30 cellular contexts compared by ENCODE assay signal in genomic region chr11:1735271-1735670, GRCh38. TPM values are rescaled to one million over a fixed set of nuclear protein-coding genes. Genes with fewer than 3 reads are reported as not detected.
DNase-seq lines count a peak whose midpoint lies in the region; ATAC-seq, FAIRE-seq and TF ChIP-seq lines count a peak whose summit lies in the region.
"Had no signal": no experiment of that assay in that cellular context is flagged by ENCODE, and none has a peak within 500 bp of the region (broad histone marks: within the 10 kb centered on the region; RNA-seq: fewer than 3 reads in every experiment).

No MANE protein-coding gene starts in this region.

- no peaks in the 10 kb centered on the region for H3K79me1 ChIP-seq in neuronal stem cell (ENCODE audit: low read depth, low read length)

- H3K27ac ChIP-seq in BLaER1 = no peak overlapping the region
- no peak overlapping the region for H3K27ac ChIP-seq in BLaER1 treated with 17β-estradiol and CSF1 and Interleukin-3, amounts not matched to agents 10 nM and 100 nM
- no peak overlapping the region for H3K27ac ChIP-seq in neuronal stem cell (replicated peaks; ENCODE audit: low read length)
- H3K27ac ChIP-seq in HepG2 (ENCODE audit: extremely low read length, insufficient read depth, low read length) = no peak overlapping the region
- no peak overlapping the region for H3K27ac ChIP-seq in WERI-Rb-1

- POLR2A ChIA-PET in HepG2 (lab: Yijun Ruan, JAX) = no interaction called here

- H3K4me2 ChIP-seq in BLaER1 = peak overlapping the region; percentile 74
- peak overlapping the region in 9 of 11 experiments; percentile 81 to 96 (median 91); a peak in 16 of 22 replicates for H3K4me2 ChIP-seq in BLaER1 treated with 17β-estradiol and CSF1 and Interleukin-3, amounts not matched to agents 10 nM and 100 nM
- H3K4me2 ChIP-seq in neuronal stem cell (ENCODE audit: insufficient read depth, low read length, poor library complexity, severe bottlenecking) = no peak overlapping the region
- no peak overlapping the region for H3K4me2 ChIP-seq in HepG2 (ENCODE audit: low read depth, low read length)

- no peak overlapping the region for H3K4me3 ChIP-seq in BLaER1
- H3K4me3 ChIP-seq in BLaER1 treated with 17β-estradiol and CSF1 and Interleukin-3, amounts not matched to agents 10 nM and 100 nM = no peak overlapping the region
- no peak overlapping the region for H3K4me3 ChIP-seq in neuronal stem cell (ENCODE audit: low read length in 2 of 2)
- H3K4me3 ChIP-seq in HepG2 (replicated peaks in 1 of 3; ENCODE audit: insufficient read depth in 1 of 3, low read depth in 2 of 3, low read length in 3 of 3) = no peak overlapping the region
- no peak overlapping the region for H3K4me3 ChIP-seq in WERI-Rb-1 (ENCODE audit: low read depth, low read length)

- H3K4me1 ChIP-seq in BLaER1 (peaks cover 51% of the 10 kb centered on the region), neuronal stem cell (ENCODE audit: control insufficient read depth in 2 of 2, insufficient read depth in 1 of 2, low read depth in 1 of 2, low read length in 2 of 2) (peaks cover 0 to 4% of the 10 kb centered on the region in 2 donors), HepG2 (ENCODE audit: insufficient read depth, low read length) (no peaks in the 10 kb centered on the region)
- peaks cover 34 to 51% (median 50%) of the 10 kb centered on the region in 10 experiments for H3K4me1 ChIP-seq in BLaER1 treated with 17β-estradiol and CSF1 and Interleukin-3, amounts not matched to agents 10 nM and 100 nM

- H3K4me1 Mint-ChIP-seq in nephron progenitor cell = peaks cover 10% of the 10 kb centered on the region

- H3K9ac ChIP-seq in BLaER1 = no peak overlapping the region
- no peak overlapping the region for H3K9ac ChIP-seq in BLaER1 treated with 17β-estradiol and CSF1 and Interleukin-3, amounts not matched to agents 10 nM and 100 nM
- H3K9ac ChIP-seq in neuronal stem cell (ENCODE audit: low read depth, low read length, poor library complexity) = no peak overlapping the region
- no peak overlapping the region for H3K9ac ChIP-seq in HepG2 (ENCODE audit: insufficient read depth, low read depth, low read length)

- H3K9me3 Mint-ChIP-seq in nephron progenitor cell = peaks cover 30% of the 10 kb centered on the region

- H3K9me3 ChIP-seq in BLaER1 (peaks cover 32% of the 10 kb centered on the region), neuronal stem cell (replicated peaks in 1 of 2; ENCODE audit: control insufficient read depth in 2 of 2, insufficient read depth in 1 of 2, low read depth in 1 of 2, low read length in 2 of 2) (peaks cover 0 to 10% of the 10 kb centered on the region in 2 donors), HepG2 (ENCODE audit: low read length) (peaks cover 13% of the 10 kb centered on the region), WERI-Rb-1 (ENCODE audit: severe bottlenecking) (peaks cover 13% of the 10 kb centered on the region)
- peaks cover 22 to 36% (median 29%) of the 10 kb centered on the region in 11 experiments for H3K9me3 ChIP-seq in BLaER1 treated with 17β-estradiol and CSF1 and Interleukin-3, amounts not matched to agents 10 nM and 100 nM (replicated peaks in 1 of 11)

- no peak overlapping the region for H2BK15ac ChIP-seq in neuronal stem cell (ENCODE audit: low read length)

- ATAC-seq in HG03159 (IDR thresholded peaks at IDR 0.05; ENCODE audit: unreplicated experiment) = no peak
- ATAC-seq in HepG2 = no peak
- ATAC-seq: HCT116 had no signal

- TF ChIP-seq RAD21 in HepG2 (CRISPR knock-in tag; IDR thresholded peaks at IDR 0.05) = no peak

- H3K14ac ChIP-seq in neuronal stem cell (ENCODE audit: low read length) = no peak overlapping the region

- no peak overlapping the region for H4K8ac ChIP-seq in neuronal stem cell (ENCODE audit: low read depth, low read length)

- TF ChIP-seq EP300 in HepG2 (IDR thresholded peaks at IDR 0.05; ENCODE audit: low read depth in 2 of 2, low read length in 2 of 2) (no peak), HepG2 (CRISPR knock-in tag; IDR thresholded peaks at IDR 0.05; ENCODE audit: borderline replicate concordance) (no peak)

- DNase-seq in cerebellar cortex (ENCODE audit: low spot score) (peak; percentile 53), neuronal stem cell (ENCODE audit: low spot score) (no peak), nephron progenitor cell (no peak), HepG2 (ENCODE audit: low spot score) (no peak), WERI-Rb-1 (no peak)
- DNase-seq: CD8-positive, alpha-beta memory T cell; DMS 273 treated with DMSO at 0.1 percent for 48 hours; DMS79 treated with DMSO at 0.1 percent for 48 hours; Karpas-422; MV-4-11; NCI-H1105; NCI-H1436 treated with DMSO at 0.1 percent for 48 hours; NCI-H1930; NCI-H2107; NCI-H446 treated with DMSO at 0.1 percent for 48 hours; NCI-H526; NCI-H82; RPMI8226; SHP77 treated with DMSO at 0.1 percent for 48 hours had no signal

- H3K27ac Mint-ChIP-seq in nephron progenitor cell = no peak overlapping the region
- H3K27ac Mint-ChIP-seq: CD14-positive monocyte had no signal

- H3K4me3 Mint-ChIP-seq in nephron progenitor cell = no peak overlapping the region
- H3K4me3 Mint-ChIP-seq: CD8-positive, alpha-beta memory T cell had no signal

- no peak overlapping the region for H2AK5ac ChIP-seq in neuronal stem cell (ENCODE audit: low read depth, low read length)

- CTCF ChIA-PET in HepG2 (lab: Yijun Ruan, JAX; ENCODE audit: low intra/inter-chr PET ratio, low total read pairs) = no interaction called here

- peak overlapping the region; percentile 25 for H3K23ac ChIP-seq in neuronal stem cell (ENCODE audit: low read depth, low read length, poor library complexity)

- H3K27me3 ChIP-seq in BLaER1 (no peaks in the 10 kb centered on the region), neuronal stem cell (ENCODE audit: control insufficient read depth in 3 of 3, insufficient read depth in 3 of 3, low read depth in 1 of 3, low read length in 3 of 3) (peaks cover 0 to 30% (median 6%) of the 10 kb centered on the region in 3 experiments), HepG2 (ENCODE audit: control insufficient read depth in 1 of 2, insufficient read depth in 2 of 2, low read length in 2 of 2) (peaks cover 0 to 65% of the 10 kb centered on the region in 2 experiments; a peak in 4 of 5 replicates), WERI-Rb-1 (ENCODE audit: insufficient read depth, low read depth, severe bottlenecking) (peaks cover 88% of the 10 kb centered on the region)
- 0 out of 22 replicates have a peak, but pooled peaks cover 0 to 5% (median 0%) of the 10 kb centered on the region in 11 experiments for H3K27me3 ChIP-seq in BLaER1 treated with 17β-estradiol and CSF1 and Interleukin-3, amounts not matched to agents 10 nM and 100 nM

- in situ Hi-C loops in HepG2 (cut with HindIII; ENCODE audit: extremely low pct_ligation_motif_present, low pct_unique_long_range_greater_than_20kb) = no loop called here

- H2BK5ac ChIP-seq in neuronal stem cell (ENCODE audit: low read length) = no peak overlapping the region

- no peak for FAIRE-seq in HepG2 (lab: Jason Lieb, UNC)
- FAIRE-seq: GM12892, GM19239 had no signal

- H3K36me3 ChIP-seq in BLaER1 = no peaks in the 10 kb centered on the region
- no peaks in the 10 kb centered on the region for H3K36me3 ChIP-seq in BLaER1 treated with 17β-estradiol and CSF1 and Interleukin-3, amounts not matched to agents 10 nM and 100 nM
- H3K36me3 ChIP-seq in neuronal stem cell (replicated peaks in 1 of 2; ENCODE audit: control insufficient read depth in 2 of 2, insufficient read depth in 2 of 2, low read length in 2 of 2) = no peaks in the 10 kb centered on the region
- H3K36me3 ChIP-seq in HepG2 (replicated peaks in 1 of 2; ENCODE audit: control insufficient read depth in 1 of 2, insufficient read depth in 2 of 2, low read length in 2 of 2) = no peaks in the 10 kb centered on the region
- no peaks in the 10 kb centered on the region for H3K36me3 ChIP-seq in WERI-Rb-1

- H2BK12ac ChIP-seq in neuronal stem cell (ENCODE audit: low read length) = no peak overlapping the region

- H3K4ac ChIP-seq in neuronal stem cell (ENCODE audit: low read length) = no peak overlapping the region

- no CpG with 5 or more reads among the region's 16 CpGs for whole genome bisulfite sequencing in neuronal stem cell (ENCODE audit: extremely low coverage in 2 of 2, insufficient read length in 2 of 2, insufficient replicate concordance in 1 of 2), 2 donors
- WGBS in HepG2 (ENCODE audit: low lambda C conversion rate) = 29% methylated on average over 15 of the region's 16 CpGs

- H3K18ac ChIP-seq in neuronal stem cell (ENCODE audit: low read length) = peak overlapping the region; percentile 16

- peaks cover 65% of the 10 kb centered on the region for H3K27me3 Mint-ChIP-seq in nephron progenitor cell (ENCODE audit: low read depth, poor library complexity)

- H4K91ac ChIP-seq in neuronal stem cell (ENCODE audit: low read depth, low read length, poor library complexity) = no peak overlapping the region

- BruUV-seq in HepG2 (replicated peaks; lab: Mats Ljungman, UMichigan) = no TSS peak

- H4K20me1 ChIP-seq in BLaER1 (no peaks in the 10 kb centered on the region), HepG2 (ENCODE audit: insufficient read depth, low read length) (no peaks in the 10 kb centered on the region)
- no peaks in the 10 kb centered on the region; a peak in 1 of 22 replicates for H4K20me1 ChIP-seq in BLaER1 treated with 17β-estradiol and CSF1 and Interleukin-3, amounts not matched to agents 10 nM and 100 nM

- TF ChIP-seq CTCF in nephron progenitor cell (IDR thresholded peaks at IDR 0.05) (no peak), HepG2 (CRISPR knock-in tag; IDR thresholded peaks at IDR 0.05) (no peak), WERI-Rb-1 (IDR thresholded peaks at IDR 0.05; ENCODE audit: low read depth, low read length) (no peak)

- TF ChIP-seq POLR2A in HepG2 (IDR thresholded peaks at IDR 0.05; ENCODE audit: insufficient read depth in 1 of 2, low read depth in 2 of 2, low read length in 2 of 2) = no peak

- H3K79me2 ChIP-seq in HepG2 (ENCODE audit: insufficient read depth, low read length) = no peaks in the 10 kb centered on the region

- intact Hi-C loops in HepG2 (cut with micrococcal nuclease; ENCODE audit: unreplicated experiment) = no loop called here

- H3K36me3 Mint-ChIP-seq in nephron progenitor cell (ENCODE audit: low read depth) = peaks cover 7% of the 10 kb centered on the region

- no peak overlapping the region for H2BK120ac ChIP-seq in neuronal stem cell (ENCODE audit: low read depth, low read length)

- H2AFZ ChIP-seq in neuronal stem cell (ENCODE audit: low read length) = no peak overlapping the region
- H2AFZ ChIP-seq in HepG2 (ENCODE audit: low read length) = no peak overlapping the region

RNA-seq across cellular contexts. Expression of gene IFITM10, which starts 15.1 kb away (rescaled TPM):
- polyA plus RNA-seq in neuronal stem cell (2013, experiment 1 of 2) = 0.40 TPM
- polyA plus RNA-seq in neuronal stem cell (2013, experiment 2 of 2) = 0.39 TPM
- total RNA-seq in HepG2 (2016; rRNA removed; fragmentation: Illumina TruSeq; extraction: Trizol) = 0.09 TPM in 1 of 2 replicates, not detected in the other
- not detected in 2 replicates for total RNA-seq in HepG2 (2016; cell fraction: cytosol; rRNA removed; fragmentation: Illumina TruSeq; extraction: Trizol; ENCODE audit: low read depth)
- not detected in 2 replicates for total RNA-seq in HepG2 (2016; cell fraction: insoluble cytoplasmic fraction; rRNA removed; fragmentation: Illumina TruSeq; extraction: Trizol)
- total RNA-seq in HepG2 (2016; cell fraction: membrane; rRNA removed; fragmentation: Illumina TruSeq; extraction: Trizol) = not detected in 2 replicates
- total RNA-seq in HepG2 (2016; cell fraction: nucleus; rRNA removed; fragmentation: Illumina TruSeq; extraction: Trizol) = not detected in 2 replicates
- polyA plus RNA-seq in HepG2 (2011; rRNA removed) = 0.13 and 0.22 TPM in 2 replicates
- 0.08 and 0.11 TPM in 2 replicates for polyA plus RNA-seq in HepG2 (2011; cell fraction: cytosol; rRNA removed)
- 1.8 and 2.5 TPM in 2 replicates for polyA plus RNA-seq in HepG2 (2011; cell fraction: nucleus; rRNA removed)
- 0.47 and 1.3 TPM in 2 replicates for polyA plus RNA-seq in HepG2 (2012)
- polyA plus RNA-seq in HepG2 (2016; cell fraction: cytosol; fragmentation: Illumina TruSeq; extraction: Trizol; ENCODE audit: low read depth) = not detected in 2 replicates
- polyA plus RNA-seq in HepG2 (2016; cell fraction: insoluble cytoplasmic fraction; fragmentation: Illumina TruSeq; extraction: Trizol; ENCODE audit: low read depth) = not detected in 2 replicates
- not detected in 2 replicates for polyA plus RNA-seq in HepG2 (2016; cell fraction: membrane; fragmentation: Illumina TruSeq; extraction: Trizol; ENCODE audit: low read depth)
- not detected in 2 replicates for polyA plus RNA-seq in HepG2 (2016; cell fraction: nucleus; fragmentation: Illumina TruSeq; extraction: Trizol; ENCODE audit: insufficient read depth, low read depth)
- 0.28 and 0.44 TPM in 2 replicates for polyA minus RNA-seq in HepG2 (2011; rRNA and poly(A)+ RNA removed; ENCODE audit: low replicate concordance)
- not detected in 2 replicates for polyA minus RNA-seq in HepG2 (2011; cell fraction: cytosol; rRNA and poly(A)+ RNA removed)
- 1.0 and 1.6 TPM in 2 replicates for polyA minus RNA-seq in HepG2 (2011; cell fraction: nucleus; rRNA and poly(A)+ RNA removed)
- total RNA-seq: A673 had no signal
- polyA plus RNA-seq: CD14-positive monocyte had no signal

RNA-seq across cellular contexts. Expression of gene CTSD, which starts 28.5 kb away (rescaled TPM):
- polyA plus RNA-seq in neuronal stem cell (2013, experiment 1 of 2) = 48.8 TPM
- polyA plus RNA-seq in neuronal stem cell (2013, experiment 2 of 2) = 46.1 TPM
- 41.6 and 143 TPM in 2 replicates for total RNA-seq in HepG2 (2016; rRNA removed; fragmentation: Illumina TruSeq; extraction: Trizol)
- 27.5 and 30.2 TPM in 2 replicates for total RNA-seq in HepG2 (2016; cell fraction: cytosol; rRNA removed; fragmentation: Illumina TruSeq; extraction: Trizol; ENCODE audit: low read depth)
- 34.4 and 150 TPM in 2 replicates for total RNA-seq in HepG2 (2016; cell fraction: insoluble cytoplasmic fraction; rRNA removed; fragmentation: Illumina TruSeq; extraction: Trizol)
- 48.5 and 49.5 TPM in 2 replicates for total RNA-seq in HepG2 (2016; cell fraction: membrane; rRNA removed; fragmentation: Illumina TruSeq; extraction: Trizol)
- total RNA-seq in HepG2 (2016; cell fraction: nucleus; rRNA removed; fragmentation: Illumina TruSeq; extraction: Trizol) = 148 and 175 TPM in 2 replicates
- polyA plus RNA-seq in HepG2 (2011; rRNA removed) = 230 and 408 TPM in 2 replicates
- 243 and 281 TPM in 2 replicates for polyA plus RNA-seq in HepG2 (2011; cell fraction: cytosol; rRNA removed)
- polyA plus RNA-seq in HepG2 (2011; cell fraction: nucleus; rRNA removed) = 384 and 418 TPM in 2 replicates
- 353 and 402 TPM in 2 replicates for polyA plus RNA-seq in HepG2 (2012)
- 52.6 and 53.6 TPM in 2 replicates for polyA plus RNA-seq in HepG2 (2016; cell fraction: cytosol; fragmentation: Illumina TruSeq; extraction: Trizol; ENCODE audit: low read depth)
- 67.0 and 91.4 TPM in 2 replicates for polyA plus RNA-seq in HepG2 (2016; cell fraction: insoluble cytoplasmic fraction; fragmentation: Illumina TruSeq; extraction: Trizol; ENCODE audit: low read depth)
- polyA plus RNA-seq in HepG2 (2016; cell fraction: membrane; fragmentation: Illumina TruSeq; extraction: Trizol; ENCODE audit: low read depth) = 63.0 and 71.7 TPM in 2 replicates
- polyA plus RNA-seq in HepG2 (2016; cell fraction: nucleus; fragmentation: Illumina TruSeq; extraction: Trizol; ENCODE audit: insufficient read depth, low read depth) = 389 and 405 TPM in 2 replicates
- polyA minus RNA-seq in HepG2 (2011; rRNA and poly(A)+ RNA removed; ENCODE audit: low replicate concordance) = 165 and 658 TPM in 2 replicates
- polyA minus RNA-seq in HepG2 (2011; cell fraction: cytosol; rRNA and poly(A)+ RNA removed) = 233 and 311 TPM in 2 replicates
- polyA minus RNA-seq in HepG2 (2011; cell fraction: nucleus; rRNA and poly(A)+ RNA removed) = 60.6 and 93.4 TPM in 2 replicates

RNA-seq across cellular contexts. Expression of gene KRTAP5-6, which starts 38.3 kb away (rescaled TPM):
- polyA plus RNA-seq in neuronal stem cell (2013, experiment 1 of 2) = not detected
- polyA plus RNA-seq in neuronal stem cell (2013, experiment 2 of 2) = not detected
- not detected in 2 replicates for total RNA-seq in HepG2 (2016; rRNA removed; fragmentation: Illumina TruSeq; extraction: Trizol)
- total RNA-seq in HepG2 (2016; cell fraction: cytosol; rRNA removed; fragmentation: Illumina TruSeq; extraction: Trizol; ENCODE audit: low read depth) = not detected in 2 replicates
- not detected in 2 replicates for total RNA-seq in HepG2 (2016; cell fraction: insoluble cytoplasmic fraction; rRNA removed; fragmentation: Illumina TruSeq; extraction: Trizol)
- total RNA-seq in HepG2 (2016; cell fraction: membrane; rRNA removed; fragmentation: Illumina TruSeq; extraction: Trizol) = not detected in 2 replicates
- total RNA-seq in HepG2 (2016; cell fraction: nucleus; rRNA removed; fragmentation: Illumina TruSeq; extraction: Trizol) = not detected in 2 replicates
- not detected in 2 replicates for polyA plus RNA-seq in HepG2 (2011; rRNA removed)
- polyA plus RNA-seq in HepG2 (2011; cell fraction: cytosol; rRNA removed) = 0.15 TPM in 1 of 2 replicates, not detected in the other
- 0.35 and 0.43 TPM in 2 replicates for polyA plus RNA-seq in HepG2 (2011; cell fraction: nucleus; rRNA removed)
- polyA plus RNA-seq in HepG2 (2012) = not detected in 2 replicates
- polyA plus RNA-seq in HepG2 (2016; cell fraction: cytosol; fragmentation: Illumina TruSeq; extraction: Trizol; ENCODE audit: low read depth) = not detected in 2 replicates
- not detected in 2 replicates for polyA plus RNA-seq in HepG2 (2016; cell fraction: insoluble cytoplasmic fraction; fragmentation: Illumina TruSeq; extraction: Trizol; ENCODE audit: low read depth)
- polyA plus RNA-seq in HepG2 (2016; cell fraction: membrane; fragmentation: Illumina TruSeq; extraction: Trizol; ENCODE audit: low read depth) = not detected in 2 replicates
- polyA plus RNA-seq in HepG2 (2016; cell fraction: nucleus; fragmentation: Illumina TruSeq; extraction: Trizol; ENCODE audit: insufficient read depth, low read depth) = not detected in 2 replicates
- polyA minus RNA-seq in HepG2 (2011; rRNA and poly(A)+ RNA removed; ENCODE audit: low replicate concordance) = not detected in 2 replicates
- polyA minus RNA-seq in HepG2 (2011; cell fraction: cytosol; rRNA and poly(A)+ RNA removed) = not detected in 2 replicates
- polyA minus RNA-seq in HepG2 (2011; cell fraction: nucleus; rRNA and poly(A)+ RNA removed) = not detected in 2 replicates
- total RNA-seq: A673; CD8-positive, alpha-beta memory T cell; H4; HT-29; MCF 10A had no signal
- polyA plus RNA-seq: CD14-positive monocyte; CD8-positive, alpha-beta memory T cell had no signal

Comparison
In these comparisons a context has a peak if more than half of its experiments do, and no peak if none do; other contexts are left out.
1. H3K4me2 ChIP-seq: peak in BLaER1 (single experiment) and BLaER1 treated with 17β-estradiol and CSF1 and Interleukin-3, amounts not matched to agents 10 nM and 100 nM (9 of 11); none in neuronal stem cell (single experiment) and HepG2 (single experiment).